ENCODE assay signal across 8 cellular contexts in the genomic region with DNA sequence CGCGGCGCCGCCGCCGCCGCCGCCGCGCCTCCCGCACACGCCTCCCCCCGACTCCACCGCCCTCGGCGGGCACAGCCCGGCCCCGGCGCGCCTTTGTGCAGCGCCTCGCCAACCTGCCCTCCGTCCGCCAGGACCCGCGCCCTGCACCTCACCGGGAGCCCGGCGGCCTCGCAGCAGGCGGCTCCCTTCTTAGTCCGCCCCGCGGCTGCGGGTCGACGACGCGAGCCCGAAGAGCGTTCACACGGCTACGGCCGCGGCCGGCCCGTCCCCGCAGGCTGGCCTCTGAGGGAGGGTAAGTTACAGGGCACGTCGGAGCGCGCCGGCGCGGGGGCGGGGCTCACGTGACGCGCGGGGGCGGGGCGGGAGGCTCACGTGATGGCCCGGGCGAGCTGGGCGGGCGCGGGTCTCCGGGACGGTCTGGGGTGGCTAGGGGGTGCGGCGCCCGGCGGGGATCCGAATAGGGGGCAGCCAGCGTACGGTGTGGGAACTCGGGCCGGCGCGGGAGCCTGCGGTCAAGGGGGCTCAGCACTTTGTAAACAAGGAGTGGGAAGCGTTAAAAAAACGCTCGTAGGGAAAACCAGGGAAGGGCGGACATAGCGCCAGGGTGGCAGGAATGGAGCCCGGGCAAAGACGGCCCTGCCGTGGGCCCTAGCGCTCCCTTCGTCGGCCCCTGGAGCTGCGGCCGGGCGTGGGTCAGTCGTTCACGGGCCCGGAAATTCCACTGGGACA. TPM values are rescaled to one million over a fixed set of nuclear protein-coding genes. Genes with fewer than 3 reads are reported as not detected.
DNase-seq lines count a peak whose midpoint lies in the region; ATAC-seq and TF ChIP-seq lines count a peak whose summit lies in the region.

A gene with protein sequence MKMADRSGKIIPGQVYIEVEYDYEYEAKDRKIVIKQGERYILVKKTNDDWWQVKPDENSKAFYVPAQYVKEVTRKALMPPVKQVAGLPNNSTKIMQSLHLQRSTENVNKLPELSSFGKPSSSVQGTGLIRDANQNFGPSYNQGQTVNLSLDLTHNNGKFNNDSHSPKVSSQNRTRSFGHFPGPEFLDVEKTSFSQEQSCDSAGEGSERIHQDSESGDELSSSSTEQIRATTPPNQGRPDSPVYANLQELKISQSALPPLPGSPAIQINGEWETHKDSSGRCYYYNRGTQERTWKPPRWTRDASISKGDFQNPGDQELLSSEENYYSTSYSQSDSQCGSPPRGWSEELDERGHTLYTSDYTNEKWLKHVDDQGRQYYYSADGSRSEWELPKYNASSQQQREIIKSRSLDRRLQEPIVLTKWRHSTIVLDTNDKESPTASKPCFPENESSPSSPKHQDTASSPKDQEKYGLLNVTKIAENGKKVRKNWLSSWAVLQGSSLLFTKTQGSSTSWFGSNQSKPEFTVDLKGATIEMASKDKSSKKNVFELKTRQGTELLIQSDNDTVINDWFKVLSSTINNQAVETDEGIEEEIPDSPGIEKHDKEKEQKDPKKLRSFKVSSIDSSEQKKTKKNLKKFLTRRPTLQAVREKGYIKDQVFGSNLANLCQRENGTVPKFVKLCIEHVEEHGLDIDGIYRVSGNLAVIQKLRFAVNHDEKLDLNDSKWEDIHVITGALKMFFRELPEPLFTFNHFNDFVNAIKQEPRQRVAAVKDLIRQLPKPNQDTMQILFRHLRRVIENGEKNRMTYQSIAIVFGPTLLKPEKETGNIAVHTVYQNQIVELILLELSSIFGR (minus strand): TSS at position 301 of the 729 bp plus-strand sequence. CDS start 19,976 bp downstream, outside the sequence.

- peaks cover 27 to 42% (median 29%) of the 10 kb centered on the region in 3 donors for H3K4me1 Mint-ChIP-seq in naive B cell

- no peaks in the 10 kb centered on the region for H3K9me3 Mint-ChIP-seq in naive B cell

- BruUV-seq in PC-9 (replicated peaks; lab: Mats Ljungman, UMichigan) = no TSS peak

- H3K4me3 Mint-ChIP-seq in naive B cell = peak within 1 kb of the TSS; percentile 88 to 97 (median 94)

- H4K20me1 ChIP-seq in PC-9 (ENCODE audit: insufficient read depth) = peaks cover 12% of the 10 kb centered on the region

- H3K9me2 ChIP-seq in PC-9 (ENCODE audit: insufficient read depth) = no peaks in the 10 kb centered on the region

- POLR2A ChIA-PET in PC-9 (lab: Charles Lee; ENCODE audit: unreplicated experiment) = interaction anchor here (0.8 kb wide), 1 partner anchor 67 kb away, joined by 6 read pairs; no protein-coding TSS in a partner anchor

- H3K4me2 ChIP-seq in PC-9 = peak within 1 kb of the TSS; percentile 99

- peaks cover 59% of the 10 kb centered on the region for H3K79me2 ChIP-seq in PC-9 (ENCODE audit: low read depth)

- peak within 1 kb of the TSS; percentile 69 for H3K27ac ChIP-seq in PC-9

- peak; percentile 16 for DNase-seq in COR-L47 (lab: John Stamatoyannopoulos, UW)
- DNase-seq in HK-2 (ENCODE audit: unreplicated experiment) = peak; percentile 81
- DNase-seq in PC-9 = peak; percentile 51 to 91
- DNase-seq in activated T-helper 1 cell treated with anti-CD3 and anti-CD28 coated beads, Interleukin-2, amount 50 U/mL, for 16 hours (ENCODE audit: low read depth in 1 of 2, low spot score in 1 of 2) = peak; percentile 69 to 77
- DNase-seq in fibroblast of gingiva (ENCODE audit: low read depth) = peak; percentile 86
- DNase-seq in naive B cell = peak; percentile 92
- DNase-seq in stimulated activated CD8-positive, alpha-beta memory T cell treated with anti-CD3 and anti-CD28 coated beads, Interleukin-7, amount 100 ng/mL, for 48 hours (ENCODE audit: extremely low read depth in 1 of 2, low read depth in 1 of 2) = peak; percentile 53 to 62

- TF ChIP-seq CTCF in PC-9 (conservative IDR thresholded peaks at IDR 0.05) = no peak

- H3F3A ChIP-seq in PC-9 (ENCODE audit: insufficient read depth, low read depth) = peaks cover 25% of the 10 kb centered on the region; the same call in 1 of the 2 replicates

- peak within 1 kb of the TSS; percentile 88 for H2AFZ ChIP-seq in PC-9

- peak within 1 kb of the TSS; percentile 77 for H3K4me3 ChIP-seq in PC-9

- H3K27me3 Mint-ChIP-seq in naive B cell = no peaks in the 10 kb centered on the region

- no peaks in the 10 kb centered on the region for H3K9me3 ChIP-seq in PC-9 (ENCODE audit: insufficient read depth, low read depth)

- peak within 1 kb of the TSS; percentile 88 to 96 (median 91) for H3K27ac Mint-ChIP-seq in naive B cell

- no peaks in the 10 kb centered on the region for H3K36me3 Mint-ChIP-seq in naive B cell

- intact Hi-C loops in PC-9 (cut with micrococcal nuclease; ENCODE audit: unreplicated experiment) = loop anchor here (5.0 to 10.0 kb wide), 4 partner anchors 34 to 416 kb away; a partner anchor contains a TSS

- no peaks in the 10 kb centered on the region for H3K36me3 ChIP-seq in PC-9 (ENCODE audit: low read depth)

- peaks cover 49% of the 10 kb centered on the region for H3K4me1 ChIP-seq in PC-9 (replicated peaks; ENCODE audit: insufficient read depth)

- H3K27me3 ChIP-seq in PC-9 (ENCODE audit: insufficient read depth, low read depth) = no peaks in the 10 kb centered on the region

- ATAC-seq in GM19463 (IDR thresholded peaks at IDR 0.05; ENCODE audit: unreplicated experiment) (peak; percentile 74), naive B cell (ENCODE audit: low read depth in 2 of 2) (peak; percentile 79 to 82)

- CTCF ChIA-PET in PC-9 (lab: Charles Lee) = no interaction called here

RNA-seq across cellular contexts. Expression of the gene that starts here (rescaled TPM):
- total RNA-seq in PC-9 (2021) = 34.3 and 51.9 TPM in 2 replicates
- polyA plus RNA-seq in naive B cell (ENCODE audit: low read depth in 6 of 6) = 10 to 100 TPM; 13.1 to 18.2 (median 15.1) TPM

Comparison
In these comparisons a context has a peak if more than half of its experiments do, and no peak if none do; other contexts are left out.
1. Peak in every context shown above with its lines: DNase-seq, ATAC-seq, H3K4me3 ChIP-seq and H3K27ac ChIP-seq.
2. DNase-seq: peak in every context shown above with its lines; median percentile 92 in naive B cell; 86 in fibroblast of gingiva; 81 in HK-2; 73 in activated T-helper 1 cell treated with anti-CD3 and anti-CD28 coated beads, Interleukin-2, amount 50 U/mL, for 16 hours; 71 in PC-9; 58 in stimulated activated CD8-positive, alpha-beta memory T cell treated with anti-CD3 and anti-CD28 coated beads, Interleukin-7, amount 100 ng/mL, for 48 hours; 16 in COR-L47.